1 cellular context compared by ENCODE assay signal in genomic region chr22:42648017-42648367, GRCh38.
TF ChIP-seq lines count a peak whose summit lies in the region.

No MANE protein-coding gene starts in this region.

TF ChIP-seq in endothelial cell of umbilical vein, 7 proteins besides CTCF, POLR2A, EP300 and RAD21:
- TF ChIP-seq MAX (IDR thresholded peaks at IDR 0.05; ENCODE audit: insufficient read depth, insufficient read length) = no peak
- no peak for TF ChIP-seq POLR2AphosphoS5 (IDR thresholded peaks at IDR 0.05; ENCODE audit: insufficient read depth, low read depth, low read length)
- TF ChIP-seq MYC (IDR thresholded peaks at IDR 0.05; ENCODE audit: low read depth, low read length) = no peak
- no peak for TF ChIP-seq EZH2 (IDR thresholded peaks at IDR 0.05; ENCODE audit: borderline replicate concordance, low read depth, low read length, severe bottlenecking)
- no peak for TF ChIP-seq FOS (IDR thresholded peaks at IDR 0.05; ENCODE audit: borderline replicate concordance, insufficient read depth, low read length)
- TF ChIP-seq GATA2 (IDR thresholded peaks at IDR 0.05; ENCODE audit: insufficient read depth, insufficient read length, low read depth, low read length) = no peak
- no peak for TF ChIP-seq JUN (IDR thresholded peaks at IDR 0.05; ENCODE audit: borderline replicate concordance, insufficient read depth, insufficient read length, low read depth)
